ENCODE assay signal across 8 cellular contexts in the genomic region with DNA sequence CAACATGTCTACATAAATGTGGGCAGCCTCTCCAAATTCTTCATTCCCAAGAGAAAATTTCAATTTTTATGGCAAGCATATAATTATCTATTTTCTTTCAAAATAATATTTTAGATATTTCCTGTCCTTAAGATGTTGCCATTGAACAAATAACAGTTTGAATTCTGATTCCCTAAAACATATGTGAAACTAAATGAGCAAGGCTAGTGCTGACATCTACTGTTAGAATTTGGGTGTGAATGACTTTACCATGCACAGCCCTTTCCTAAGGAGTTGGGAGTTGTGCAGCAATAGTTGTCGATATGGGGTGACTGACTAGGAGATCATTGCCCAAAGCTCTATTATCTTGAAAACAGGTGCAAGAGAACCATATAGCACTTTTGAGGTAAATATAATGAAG.
DNase-seq lines count a peak whose midpoint lies in the region; ATAC-seq and TF ChIP-seq lines count a peak whose summit lies in the region.

No MANE protein-coding gene starts in this region.

- DNase-seq in DND-41: peak; percentile 9
- peak; percentile 39 for DNase-seq in amniotic stem cell (lab: John Stamatoyannopoulos, UW)
- peak; percentile 11 for DNase-seq in iPS DF 4.7 (ENCODE audit: extremely low read depth, low spot score)
- DNase-seq in uterus: no peak
- no peak for DNase-seq in GF-D8 (lab: John Stamatoyannopoulos, UW)
- no peak for DNase-seq in stimulated activated CD4-positive, alpha-beta T cell treated with anti-CD3 and anti-CD28 coated beads, Interleukin-1b, Interleukin-23, amount 100 ng/mL, for 48 hours

- intact Hi-C loops in uterus (cut with DNase I; ENCODE audit: low total_unique reads): no loop called here

- no peak overlapping the region for H3K27ac ChIP-seq in DND-41 (ENCODE audit: low read length)
- no peak overlapping the region for H3K27ac ChIP-seq in KMS-11
- H3K27ac ChIP-seq in uterus: no peak overlapping the region

- TF ChIP-seq CTCF in DND-41 (IDR thresholded peaks at IDR 0.05; ENCODE audit: borderline replicate concordance, extremely low read depth, low read length, poor library complexity, severe bottlenecking) (peak; percentile 68), KMS-11 (conservative IDR thresholded peaks at IDR 0.05; ENCODE audit: low read depth, low read length) (0 out of 2 replicates have a peak, but pooled peaks have one; percentile 10), uterus (IDR thresholded peaks at IDR 0.05) (peak; percentile 54 to 66 (median 62))

- TF ChIP-seq POLR2A in uterus (IDR thresholded peaks at IDR 0.05): no peak

- H2AFZ ChIP-seq in DND-41 (ENCODE audit: low read depth, low read length) (no peak overlapping the region), KMS-11 (ENCODE audit: low read depth) (no peak overlapping the region)

- no peaks in the 10 kb centered on the region for H3K27me3 ChIP-seq in DND-41 (ENCODE audit: insufficient read depth, low read length, poor library complexity)
- no peaks in the 10 kb centered on the region for H3K27me3 ChIP-seq in KMS-11 (ENCODE audit: insufficient read depth, low read depth)
- H3K27me3 ChIP-seq in uterus: no peaks in the 10 kb centered on the region

- H3K9ac ChIP-seq in DND-41 (ENCODE audit: low read depth, low read length) (no peak overlapping the region), KMS-11 (no peak overlapping the region)

- peak; percentile 58; the same call in 2 of the 3 replicates for ATAC-seq in DND-41 (ENCODE audit: insufficient read depth, low read depth)
- ATAC-seq in GM21737 (IDR thresholded peaks at IDR 0.05; ENCODE audit: unreplicated experiment): no peak

- H3K4me3 ChIP-seq in DND-41 (ENCODE audit: low read depth in 1 of 2, low read length in 2 of 2) (no peak overlapping the region), KMS-11 (IDR thresholded peaks at IDR 0.05; ENCODE audit: insufficient read depth, low read depth, low read length) (no peak overlapping the region), uterus (no peak overlapping the region)

- H3K79me2 ChIP-seq in DND-41 (ENCODE audit: insufficient read depth, low read length): no peaks in the 10 kb centered on the region
- no peaks in the 10 kb centered on the region for H3K79me2 ChIP-seq in KMS-11 (ENCODE audit: insufficient read depth, low read depth)

- H3K4me2 ChIP-seq in DND-41 (ENCODE audit: insufficient read depth, low read length) (no peak overlapping the region), KMS-11 (no peak overlapping the region)

- H3K36me3 ChIP-seq in DND-41 (ENCODE audit: insufficient read depth, low read length) (no peaks in the 10 kb centered on the region), KMS-11 (ENCODE audit: insufficient read depth) (no peaks in the 10 kb centered on the region), uterus (no peaks in the 10 kb centered on the region)

- H3K9me3 ChIP-seq in DND-41 (ENCODE audit: insufficient read depth, low read length, severe bottlenecking): peaks cover 2% of the 10 kb centered on the region
- H3K9me3 ChIP-seq in uterus: no peaks in the 10 kb centered on the region

- no peaks in the 10 kb centered on the region for H3K4me1 ChIP-seq in DND-41 (ENCODE audit: insufficient read depth, low read length)
- H3K4me1 ChIP-seq in KMS-11 (ENCODE audit: low read depth, poor library complexity, severe bottlenecking): no peaks in the 10 kb centered on the region
- H3K4me1 ChIP-seq in uterus: no peaks in the 10 kb centered on the region

- no peaks in the 10 kb centered on the region for H4K20me1 ChIP-seq in DND-41 (ENCODE audit: insufficient read depth, low read length)
- no peaks in the 10 kb centered on the region for H4K20me1 ChIP-seq in KMS-11 (ENCODE audit: insufficient read depth)

Comparison
In these comparisons a context has a peak if more than half of its experiments do, and no peak if none do; other contexts are left out.
1. DNase-seq: peak in DND-41 (single experiment), amniotic stem cell (single experiment) and iPS DF 4.7 (single experiment); none in uterus (0 of 2), GF-D8 (single experiment) and stimulated activated CD4-positive, alpha-beta T cell treated with anti-CD3 and anti-CD28 coated beads, Interleukin-1b, Interleukin-23, amount 100 ng/mL, for 48 hours (single experiment).
2. CTCF ChIP-seq: peak in every context shown above with its lines; median percentile 68 in DND-41; 62 in uterus; 10 in KMS-11.